ENCODE assay signal across 1 cellular context in the genomic region with DNA sequence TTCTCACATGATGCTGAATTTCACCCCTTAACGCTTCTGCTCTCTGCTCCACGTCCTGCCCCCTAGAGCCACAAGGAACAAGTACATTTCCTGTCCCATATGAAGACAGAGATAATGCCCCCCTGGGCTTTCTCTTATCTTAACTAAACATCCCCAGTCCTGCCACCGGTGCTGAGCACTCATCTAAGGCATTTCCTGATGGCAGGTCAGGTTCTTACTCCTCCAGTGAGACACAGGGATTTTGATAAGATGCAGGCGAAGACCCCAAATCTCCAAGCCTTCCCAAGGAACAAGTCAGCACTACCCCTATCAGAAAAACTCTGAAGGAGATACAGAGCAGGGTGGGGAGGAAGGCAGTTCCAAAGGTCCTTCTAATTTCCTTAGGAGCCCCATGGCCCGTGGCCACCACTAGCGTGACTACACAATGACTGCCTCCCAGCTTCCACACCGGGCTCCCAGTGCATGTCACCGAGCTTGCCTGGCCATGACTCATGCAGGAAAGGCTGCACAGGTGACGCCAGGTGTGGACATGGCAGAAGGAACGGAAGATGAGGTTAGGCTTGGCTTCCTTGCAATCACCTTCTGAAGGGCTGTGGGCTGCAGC.
TF ChIP-seq lines count a peak whose summit lies in the region.

No MANE protein-coding gene starts in this region.

TF ChIP-seq in K562, 482 proteins besides CTCF, POLR2A, EP300 and RAD21 (continued from another document and continues in another):
- TF ChIP-seq, protein P1, sequence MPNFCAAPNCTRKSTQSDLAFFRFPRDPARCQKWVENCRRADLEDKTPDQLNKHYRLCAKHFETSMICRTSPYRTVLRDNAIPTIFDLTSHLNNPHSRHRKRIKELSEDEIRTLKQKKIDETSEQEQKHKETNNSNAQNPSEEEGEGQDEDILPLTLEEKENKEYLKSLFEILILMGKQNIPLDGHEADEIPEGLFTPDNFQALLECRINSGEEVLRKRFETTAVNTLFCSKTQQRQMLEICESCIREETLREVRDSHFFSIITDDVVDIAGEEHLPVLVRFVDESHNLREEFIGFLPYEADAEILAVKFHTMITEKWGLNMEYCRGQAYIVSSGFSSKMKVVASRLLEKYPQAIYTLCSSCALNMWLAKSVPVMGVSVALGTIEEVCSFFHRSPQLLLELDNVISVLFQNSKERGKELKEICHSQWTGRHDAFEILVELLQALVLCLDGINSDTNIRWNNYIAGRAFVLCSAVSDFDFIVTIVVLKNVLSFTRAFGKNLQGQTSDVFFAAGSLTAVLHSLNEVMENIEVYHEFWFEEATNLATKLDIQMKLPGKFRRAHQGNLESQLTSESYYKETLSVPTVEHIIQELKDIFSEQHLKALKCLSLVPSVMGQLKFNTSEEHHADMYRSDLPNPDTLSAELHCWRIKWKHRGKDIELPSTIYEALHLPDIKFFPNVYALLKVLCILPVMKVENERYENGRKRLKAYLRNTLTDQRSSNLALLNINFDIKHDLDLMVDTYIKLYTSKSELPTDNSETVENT (CRISPR knock-in tag; IDR thresholded peaks at IDR 0.05) = no peak
- TF ChIP-seq NONO (IDR thresholded peaks at IDR 0.05; ENCODE audit: low read depth in 2 of 2, low read length in 1 of 2) = 0 out of 4 replicates have a peak, but pooled peaks of 1 of the 2 experiments have one; percentile 26
- no peak for TF ChIP-seq ZNF766 (CRISPR knock-in tag; conservative IDR thresholded peaks at IDR 0.05)
- peak; percentile 70; the same call in 1 of the 2 replicates for TF ChIP-seq LCOR (CRISPR knock-in tag; IDR thresholded peaks at IDR 0.05)
- TF ChIP-seq, protein P2, sequence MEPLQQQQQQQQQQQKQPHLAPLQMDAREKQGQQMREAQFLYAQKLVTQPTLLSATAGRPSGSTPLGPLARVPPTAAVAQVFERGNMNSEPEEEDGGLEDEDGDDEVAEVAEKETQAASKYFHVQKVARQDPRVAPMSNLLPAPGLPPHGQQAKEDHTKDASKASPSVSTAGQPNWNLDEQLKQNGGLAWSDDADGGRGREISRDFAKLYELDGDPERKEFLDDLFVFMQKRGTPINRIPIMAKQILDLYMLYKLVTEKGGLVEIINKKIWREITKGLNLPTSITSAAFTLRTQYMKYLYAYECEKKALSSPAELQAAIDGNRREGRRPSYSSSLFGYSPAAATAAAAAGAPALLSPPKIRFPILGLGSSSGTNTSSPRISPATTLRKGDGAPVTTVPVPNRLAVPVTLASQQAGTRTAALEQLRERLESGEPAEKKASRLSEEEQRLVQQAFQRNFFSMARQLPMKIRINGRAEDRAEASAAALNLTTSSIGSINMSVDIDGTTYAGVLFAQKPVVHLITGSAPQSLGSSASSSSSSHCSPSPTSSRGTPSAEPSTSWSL (CRISPR knock-in tag; IDR thresholded peaks at IDR 0.05; ENCODE audit: borderline replicate concordance) = no peak
- peak; percentile 56; the same call in 1 of the 2 replicates for TF ChIP-seq JUND (IDR thresholded peaks at IDR 0.05; ENCODE audit: borderline replicate concordance, low read depth, low read length)
- TF ChIP-seq JUND (tag; IDR thresholded peaks at IDR 0.05; ENCODE audit: borderline replicate concordance, low read depth, low read length) = peak; percentile 23; the same call in 1 of the 3 replicates
- TF ChIP-seq ZNF140 (CRISPR knock-in tag; IDR thresholded peaks at IDR 0.05) = no peak
- TF ChIP-seq TCFL5 (CRISPR knock-in tag; conservative IDR thresholded peaks at IDR 0.05) = no peak
- no peak for TF ChIP-seq ZNF699 (CRISPR knock-in tag; IDR thresholded peaks at IDR 0.05; ENCODE audit: insufficient replicate concordance)
- peak; percentile 78; the same call in 1 of the 2 replicates for TF ChIP-seq PHF21A (IDR thresholded peaks at IDR 0.05; ENCODE audit: borderline replicate concordance, low read depth)
- no peak for TF ChIP-seq HLTF (IDR thresholded peaks at IDR 0.05)
- TF ChIP-seq HNRNPK (IDR thresholded peaks at IDR 0.05; ENCODE audit: low read depth, low read length, poor library complexity, severe bottlenecking) = no peak
- TF ChIP-seq ZC3H8 (IDR thresholded peaks at IDR 0.05) = no peak
- no peak for TF ChIP-seq YBX1 (IDR thresholded peaks at IDR 0.05)
- TF ChIP-seq TEAD1 (CRISPR knock-in tag; IDR thresholded peaks at IDR 0.05) = no peak; a peak in 1 of 4 replicates
- TF ChIP-seq KAT7 (CRISPR knock-in tag; IDR thresholded peaks at IDR 0.05; ENCODE audit: borderline replicate concordance) = no peak
- TF ChIP-seq HDGF (IDR thresholded peaks at IDR 0.05) = no peak
- TF ChIP-seq PCBP2 (IDR thresholded peaks at IDR 0.05; ENCODE audit: low read depth, low read length, poor library complexity, severe bottlenecking) = no peak
- TF ChIP-seq ARNT (IDR thresholded peaks at IDR 0.05) = peak; percentile 34 to 81; a peak in 2 of 4 replicates
- no peak for TF ChIP-seq EHMT2 (IDR thresholded peaks at IDR 0.05)
- TF ChIP-seq, protein P3, sequence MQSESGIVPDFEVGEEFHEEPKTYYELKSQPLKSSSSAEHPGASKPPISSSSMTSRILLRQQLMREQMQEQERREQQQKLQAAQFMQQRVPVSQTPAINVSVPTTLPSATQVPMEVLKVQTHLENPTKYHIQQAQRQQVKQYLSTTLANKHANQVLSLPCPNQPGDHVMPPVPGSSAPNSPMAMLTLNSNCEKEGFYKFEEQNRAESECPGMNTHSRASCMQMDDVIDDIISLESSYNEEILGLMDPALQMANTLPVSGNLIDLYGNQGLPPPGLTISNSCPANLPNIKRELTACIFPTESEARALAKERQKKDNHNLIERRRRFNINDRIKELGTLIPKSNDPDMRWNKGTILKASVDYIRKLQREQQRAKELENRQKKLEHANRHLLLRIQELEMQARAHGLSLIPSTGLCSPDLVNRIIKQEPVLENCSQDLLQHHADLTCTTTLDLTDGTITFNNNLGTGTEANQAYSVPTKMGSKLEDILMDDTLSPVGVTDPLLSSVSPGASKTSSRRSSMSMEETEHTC (IDR thresholded peaks at IDR 0.05) = no peak
- TF ChIP-seq MTA2 (IDR thresholded peaks at IDR 0.05; ENCODE audit: low read depth) = peak; percentile 83
- TF ChIP-seq, protein P4, sequence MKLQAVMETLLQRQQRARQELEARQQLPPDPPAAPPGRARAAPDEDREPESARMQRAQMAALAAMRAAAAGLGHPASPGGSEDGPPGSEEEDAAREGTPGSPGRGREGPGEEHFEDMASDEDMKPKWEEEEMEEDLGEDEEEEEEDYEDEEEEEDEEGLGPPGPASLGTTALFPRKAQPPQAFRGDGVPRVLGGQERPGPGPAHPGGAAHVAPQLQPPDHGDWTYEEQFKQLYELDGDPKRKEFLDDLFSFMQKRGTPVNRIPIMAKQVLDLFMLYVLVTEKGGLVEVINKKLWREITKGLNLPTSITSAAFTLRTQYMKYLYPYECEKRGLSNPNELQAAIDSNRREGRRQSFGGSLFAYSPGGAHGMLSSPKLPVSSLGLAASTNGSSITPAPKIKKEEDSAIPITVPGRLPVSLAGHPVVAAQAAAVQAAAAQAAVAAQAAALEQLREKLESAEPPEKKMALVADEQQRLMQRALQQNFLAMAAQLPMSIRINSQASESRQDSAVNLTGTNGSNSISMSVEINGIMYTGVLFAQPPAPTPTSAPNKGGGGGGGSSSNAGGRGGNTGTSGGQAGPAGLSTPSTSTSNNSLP (IDR thresholded peaks at IDR 0.05; ENCODE audit: borderline replicate concordance, low read depth, low read length) = peak; percentile 70; the same call in 1 of the 2 replicates
- no peak for TF ChIP-seq SETDB1 (IDR thresholded peaks at IDR 0.05; ENCODE audit: low read length)
- TF ChIP-seq, protein P5, sequence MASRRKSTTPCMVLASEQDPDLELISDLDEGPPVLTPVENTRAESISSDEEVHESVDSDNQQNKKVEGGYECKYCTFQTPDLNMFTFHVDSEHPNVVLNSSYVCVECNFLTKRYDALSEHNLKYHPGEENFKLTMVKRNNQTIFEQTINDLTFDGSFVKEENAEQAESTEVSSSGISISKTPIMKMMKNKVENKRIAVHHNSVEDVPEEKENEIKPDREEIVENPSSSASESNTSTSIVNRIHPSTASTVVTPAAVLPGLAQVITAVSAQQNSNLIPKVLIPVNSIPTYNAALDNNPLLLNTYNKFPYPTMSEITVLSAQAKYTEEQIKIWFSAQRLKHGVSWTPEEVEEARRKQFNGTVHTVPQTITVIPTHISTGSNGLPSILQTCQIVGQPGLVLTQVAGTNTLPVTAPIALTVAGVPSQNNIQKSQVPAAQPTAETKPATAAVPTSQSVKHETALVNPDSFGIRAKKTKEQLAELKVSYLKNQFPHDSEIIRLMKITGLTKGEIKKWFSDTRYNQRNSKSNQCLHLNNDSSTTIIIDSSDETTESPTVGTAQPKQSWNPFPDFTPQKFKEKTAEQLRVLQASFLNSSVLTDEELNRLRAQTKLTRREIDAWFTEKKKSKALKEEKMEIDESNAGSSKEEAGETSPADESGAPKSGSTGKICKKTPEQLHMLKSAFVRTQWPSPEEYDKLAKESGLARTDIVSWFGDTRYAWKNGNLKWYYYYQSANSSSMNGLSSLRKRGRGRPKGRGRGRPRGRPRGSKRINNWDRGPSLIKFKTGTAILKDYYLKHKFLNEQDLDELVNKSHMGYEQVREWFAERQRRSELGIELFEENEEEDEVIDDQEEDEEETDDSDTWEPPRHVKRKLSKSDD (conservative IDR thresholded peaks at IDR 0.05; ENCODE audit: low read length) = no peak
- TF ChIP-seq SREBF2 (CRISPR knock-in tag; IDR thresholded peaks at IDR 0.05) = no peak
- no peak for TF ChIP-seq DIDO1 (tag; IDR thresholded peaks at IDR 0.05; ENCODE audit: low read depth)
- no peak for TF ChIP-seq POLR3G (IDR thresholded peaks at IDR 0.05; ENCODE audit: extremely low read depth, insufficient read length, insufficient replicate concordance)
- TF ChIP-seq, protein P6, sequence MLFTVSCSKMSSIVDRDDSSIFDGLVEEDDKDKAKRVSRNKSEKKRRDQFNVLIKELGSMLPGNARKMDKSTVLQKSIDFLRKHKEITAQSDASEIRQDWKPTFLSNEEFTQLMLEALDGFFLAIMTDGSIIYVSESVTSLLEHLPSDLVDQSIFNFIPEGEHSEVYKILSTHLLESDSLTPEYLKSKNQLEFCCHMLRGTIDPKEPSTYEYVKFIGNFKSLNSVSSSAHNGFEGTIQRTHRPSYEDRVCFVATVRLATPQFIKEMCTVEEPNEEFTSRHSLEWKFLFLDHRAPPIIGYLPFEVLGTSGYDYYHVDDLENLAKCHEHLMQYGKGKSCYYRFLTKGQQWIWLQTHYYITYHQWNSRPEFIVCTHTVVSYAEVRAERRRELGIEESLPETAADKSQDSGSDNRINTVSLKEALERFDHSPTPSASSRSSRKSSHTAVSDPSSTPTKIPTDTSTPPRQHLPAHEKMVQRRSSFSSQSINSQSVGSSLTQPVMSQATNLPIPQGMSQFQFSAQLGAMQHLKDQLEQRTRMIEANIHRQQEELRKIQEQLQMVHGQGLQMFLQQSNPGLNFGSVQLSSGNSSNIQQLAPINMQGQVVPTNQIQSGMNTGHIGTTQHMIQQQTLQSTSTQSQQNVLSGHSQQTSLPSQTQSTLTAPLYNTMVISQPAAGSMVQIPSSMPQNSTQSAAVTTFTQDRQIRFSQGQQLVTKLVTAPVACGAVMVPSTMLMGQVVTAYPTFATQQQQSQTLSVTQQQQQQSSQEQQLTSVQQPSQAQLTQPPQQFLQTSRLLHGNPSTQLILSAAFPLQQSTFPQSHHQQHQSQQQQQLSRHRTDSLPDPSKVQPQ (CRISPR knock-in tag; IDR thresholded peaks at IDR 0.05; ENCODE audit: borderline replicate concordance) = no peak
- TF ChIP-seq SMARCA4 (IDR thresholded peaks at IDR 0.05) = peak; percentile 96
- TF ChIP-seq, protein P7, sequence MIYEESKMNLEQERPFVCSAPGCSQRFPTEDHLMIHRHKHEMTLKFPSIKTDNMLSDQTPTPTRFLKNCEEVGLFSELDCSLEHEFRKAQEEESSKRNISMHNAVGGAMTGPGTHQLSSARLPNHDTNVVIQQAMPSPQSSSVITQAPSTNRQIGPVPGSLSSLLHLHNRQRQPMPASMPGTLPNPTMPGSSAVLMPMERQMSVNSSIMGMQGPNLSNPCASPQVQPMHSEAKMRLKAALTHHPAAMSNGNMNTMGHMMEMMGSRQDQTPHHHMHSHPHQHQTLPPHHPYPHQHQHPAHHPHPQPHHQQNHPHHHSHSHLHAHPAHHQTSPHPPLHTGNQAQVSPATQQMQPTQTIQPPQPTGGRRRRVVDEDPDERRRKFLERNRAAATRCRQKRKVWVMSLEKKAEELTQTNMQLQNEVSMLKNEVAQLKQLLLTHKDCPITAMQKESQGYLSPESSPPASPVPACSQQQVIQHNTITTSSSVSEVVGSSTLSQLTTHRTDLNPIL (CRISPR knock-in tag; IDR thresholded peaks at IDR 0.05) = no peak
- no peak for TF ChIP-seq SAP30 (IDR thresholded peaks at IDR 0.05; ENCODE audit: borderline replicate concordance, insufficient read depth, low read depth, low read length, poor library complexity, severe bottlenecking)
- TF ChIP-seq NR2C2 (CRISPR knock-in tag; IDR thresholded peaks at IDR 0.05) = no peak
- no peak for TF ChIP-seq NR2C2 (tag; IDR thresholded peaks at IDR 0.05)
- no peak for TF ChIP-seq BACH1 (tag; IDR thresholded peaks at IDR 0.05)
- no peak for TF ChIP-seq ZFP36 (IDR thresholded peaks at IDR 0.05; ENCODE audit: low read depth, low read length, partially characterized antibody)
- peak; percentile 96 for TF ChIP-seq ARID1B (IDR thresholded peaks at IDR 0.05)
- TF ChIP-seq DMBX1 (CRISPR knock-in tag; IDR thresholded peaks at IDR 0.05; ENCODE audit: borderline replicate concordance) = peak; percentile 71; the same call in 1 of the 2 replicates
- TF ChIP-seq CBFA2T2 (conservative IDR thresholded peaks at IDR 0.05) = peak; percentile 92
- no peak for TF ChIP-seq RBM25 (IDR thresholded peaks at IDR 0.05; ENCODE audit: low read depth, low read length, severe bottlenecking)
- no peak for TF ChIP-seq HOXB6 (CRISPR knock-in tag; IDR thresholded peaks at IDR 0.05; ENCODE audit: borderline replicate concordance)
- no peak for TF ChIP-seq ATF1 (CRISPR knock-in tag; IDR thresholded peaks at IDR 0.05)
- peak; percentile 50 for TF ChIP-seq ATF1 (tag; IDR thresholded peaks at IDR 0.05)
- no peak for TF ChIP-seq ZNF445 (CRISPR knock-in tag; IDR thresholded peaks at IDR 0.05; ENCODE audit: low read depth)
- TF ChIP-seq KLF16 (IDR thresholded peaks at IDR 0.05) = peak; percentile 92
- TF ChIP-seq, protein P8, sequence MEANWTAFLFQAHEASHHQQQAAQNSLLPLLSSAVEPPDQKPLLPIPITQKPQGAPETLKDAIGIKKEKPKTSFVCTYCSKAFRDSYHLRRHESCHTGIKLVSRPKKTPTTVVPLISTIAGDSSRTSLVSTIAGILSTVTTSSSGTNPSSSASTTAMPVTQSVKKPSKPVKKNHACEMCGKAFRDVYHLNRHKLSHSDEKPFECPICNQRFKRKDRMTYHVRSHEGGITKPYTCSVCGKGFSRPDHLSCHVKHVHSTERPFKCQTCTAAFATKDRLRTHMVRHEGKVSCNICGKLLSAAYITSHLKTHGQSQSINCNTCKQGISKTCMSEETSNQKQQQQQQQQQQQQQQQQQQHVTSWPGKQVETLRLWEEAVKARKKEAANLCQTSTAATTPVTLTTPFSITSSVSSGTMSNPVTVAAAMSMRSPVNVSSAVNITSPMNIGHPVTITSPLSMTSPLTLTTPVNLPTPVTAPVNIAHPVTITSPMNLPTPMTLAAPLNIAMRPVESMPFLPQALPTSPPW (CRISPR knock-in tag; IDR thresholded peaks at IDR 0.05) = peak; percentile 91
- TF ChIP-seq, protein P9, sequence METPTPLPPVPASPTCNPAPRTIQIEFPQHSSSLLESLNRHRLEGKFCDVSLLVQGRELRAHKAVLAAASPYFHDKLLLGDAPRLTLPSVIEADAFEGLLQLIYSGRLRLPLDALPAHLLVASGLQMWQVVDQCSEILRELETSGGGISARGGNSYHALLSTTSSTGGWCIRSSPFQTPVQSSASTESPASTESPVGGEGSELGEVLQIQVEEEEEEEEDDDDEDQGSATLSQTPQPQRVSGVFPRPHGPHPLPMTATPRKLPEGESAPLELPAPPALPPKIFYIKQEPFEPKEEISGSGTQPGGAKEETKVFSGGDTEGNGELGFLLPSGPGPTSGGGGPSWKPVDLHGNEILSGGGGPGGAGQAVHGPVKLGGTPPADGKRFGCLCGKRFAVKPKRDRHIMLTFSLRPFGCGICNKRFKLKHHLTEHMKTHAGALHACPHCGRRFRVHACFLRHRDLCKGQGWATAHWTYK (CRISPR knock-in tag; IDR thresholded peaks at IDR 0.05) = no peak
- 0 out of 2 replicates have a peak, but pooled peaks have one; percentile 36 for TF ChIP-seq EP400 (IDR thresholded peaks at IDR 0.05)
